Comparison of ENCODE assay signal across 1 cellular context in genomic region chr17:81143200-81143527, GRCh38.
TF ChIP-seq lines count a peak whose summit lies in the region.

No MANE protein-coding gene starts in this region.

TF ChIP-seq in WTC11, 78 proteins besides CTCF, POLR2A, EP300 and RAD21 (continued from another document):
- TF ChIP-seq ZNF281 (CRISPR knock-in tag; IDR thresholded peaks at IDR 0.05) (no peak), USF2 (CRISPR knock-in tag; IDR thresholded peaks at IDR 0.05) (0 out of 2 replicates have a peak, but pooled peaks have one; percentile 14), SOX15 (CRISPR knock-in tag; IDR thresholded peaks at IDR 0.05) (no peak)
